In the genomic region with DNA sequence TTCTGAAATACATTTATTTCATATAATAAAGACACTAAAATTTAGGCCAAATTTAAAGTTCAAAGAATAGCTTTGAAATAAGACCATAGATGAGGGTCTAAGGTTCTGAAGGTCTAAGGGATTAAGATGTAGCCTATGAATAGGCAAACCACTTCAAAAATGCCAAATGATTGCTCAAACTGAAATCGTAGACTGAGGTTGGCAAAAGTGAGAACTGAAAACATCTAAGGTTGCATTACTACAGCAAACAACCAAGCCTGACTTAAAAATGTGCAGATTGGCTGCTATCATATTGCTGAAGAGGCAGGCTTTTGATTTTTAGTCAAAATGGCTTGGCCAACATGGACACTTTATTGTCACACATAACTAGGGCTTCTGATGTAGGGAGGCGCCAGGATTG, we compare ENCODE assay signal across 14 cellular contexts. TPM values are rescaled to one million over a fixed set of nuclear protein-coding genes. Genes with fewer than 3 reads are reported as not detected.
DNase-seq lines count a peak whose midpoint lies in the region; ATAC-seq and TF ChIP-seq lines count a peak whose summit lies in the region.
"Had no signal": no experiment of that assay in that cellular context is flagged by ENCODE, and none has a peak within 500 bp of the region (broad histone marks: within the 10 kb centered on the region; RNA-seq: fewer than 3 reads in every experiment).

No MANE protein-coding gene starts in this region.

- no peak overlapping the region for H3K4me3 ChIP-seq in OCI-LY7 (ENCODE audit: low read depth, low read length, poor library complexity, severe bottlenecking)
- H3K4me3 ChIP-seq in CD8-positive, alpha-beta T cell (ENCODE audit: low read depth, low read length): no peak overlapping the region

- H3K4me1 ChIP-seq in OCI-LY7 (ENCODE audit: insufficient read depth, low read length, poor library complexity, severe bottlenecking): no peaks in the 10 kb centered on the region
- no peaks in the 10 kb centered on the region for H3K4me1 ChIP-seq in CD8-positive, alpha-beta T cell (ENCODE audit: insufficient read depth, low read length)

- H4K20me1 ChIP-seq in OCI-LY7 (ENCODE audit: insufficient read depth, low read length): no peaks in the 10 kb centered on the region

- CTCF ChIA-PET in activated CD8-positive, alpha-beta T cell treated with anti-CD3 and anti-CD28 coated beads, Interleukin-2, amount 10 ng/mL, durations not matched to agents 7 days and 5 days (lab: Charles Lee): interaction anchor here (1.1 to 2.8 kb wide), 5 partner anchors 13 to 194 kb away, joined by 3 to 11 read pairs (median 4); no protein-coding TSS in a partner anchor
- CTCF ChIA-PET in OCI-LY7 (lab: Charles Lee; ENCODE audit: unreplicated experiment): no interaction called here
- CTCF ChIA-PET in CD8-positive, alpha-beta T cell (lab: Charles Lee): interaction anchor here (1.7 kb wide), 1 partner anchor 78 kb away, joined by 6 read pairs; no protein-coding TSS in a partner anchor

- H2AFZ ChIP-seq in OCI-LY7 (ENCODE audit: low read length): no peak overlapping the region

- POLR2A ChIA-PET in activated CD8-positive, alpha-beta T cell treated with anti-CD3 and anti-CD28 coated beads, Interleukin-2, amount 10 ng/mL, durations not matched to agents 7 days and 5 days (lab: Charles Lee): no interaction called here
- POLR2A ChIA-PET in OCI-LY7 (lab: Charles Lee): no interaction called here
- POLR2A ChIA-PET in CD8-positive, alpha-beta T cell (lab: Charles Lee): no interaction called here

- H3K4me3 Mint-ChIP-seq in activated CD8-positive, alpha-beta T cell treated with anti-CD3 and anti-CD28 coated beads, Interleukin-2, amount 10 ng/mL, durations not matched to agents 7 days and 5 days: no peak overlapping the region
- H3K4me3 Mint-ChIP-seq in CD8-positive, alpha-beta T cell: no peak overlapping the region
- H3K4me3 Mint-ChIP-seq: naive thymus-derived CD8-positive, alpha-beta T cell had no signal

- no peaks in the 10 kb centered on the region for H3K27me3 ChIP-seq in CD8-positive, alpha-beta T cell (ENCODE audit: insufficient read depth, low read length)

- DNase-seq in activated CD8-positive, alpha-beta T cell treated with anti-CD3 and anti-CD28 coated beads, Interleukin-2, amount 10 ng/mL, durations not matched to agents 7 days and 5 days: no peak
- DNase-seq in OCI-LY7 (ENCODE audit: low spot score) (no peak), NCI-H1048 (lab: John Stamatoyannopoulos, UW) (no peak), epidermal melanocyte (ENCODE audit: insufficient read length, low spot score) (no peak)
- no peak for DNase-seq in CD8-positive, alpha-beta T cell
- DNase-seq: activated T-cell treated with anti-CD3 and anti-CD28 coated beads, Interleukin-2, amount 50 U/mL, for 48 hours; central memory CD4-positive, alpha-beta T cell; COR-L47; naive thymus-derived CD8-positive, alpha-beta T cell; NCI-H1105 treated with DMSO at 0.1 percent for 48 hours; T1000 had no signal

- no peaks in the 10 kb centered on the region for H3K9me3 ChIP-seq in OCI-LY7 (ENCODE audit: low read length)
- H3K9me3 ChIP-seq in CD8-positive, alpha-beta T cell (ENCODE audit: low read length): no peaks in the 10 kb centered on the region

- H3K36me3 ChIP-seq in OCI-LY7 (ENCODE audit: insufficient read depth, low read length): no peaks in the 10 kb centered on the region
- no peaks in the 10 kb centered on the region for H3K36me3 ChIP-seq in CD8-positive, alpha-beta T cell (ENCODE audit: insufficient read depth, low read length)

- intact Hi-C loops in OCI-LY7 (cut with micrococcal nuclease; ENCODE audit: unreplicated experiment): no loop called here
- intact Hi-C loops in CD8-positive, alpha-beta T cell (cut with DNase I, micrococcal nuclease): loop anchor here in 1 of 2 experiments (2.0 to 5.0 kb wide), 4 partner anchors 17 to 956 kb away; no protein-coding TSS in a partner anchor

- H3K4me1 Mint-ChIP-seq in activated CD8-positive, alpha-beta T cell treated with anti-CD3 and anti-CD28 coated beads, Interleukin-2, amount 10 ng/mL, durations not matched to agents 7 days and 5 days (ENCODE audit: low read depth): peaks cover 30% of the 10 kb centered on the region
- H3K4me1 Mint-ChIP-seq in CD8-positive, alpha-beta T cell (ENCODE audit: low read depth): peaks cover 11% of the 10 kb centered on the region

- no peak overlapping the region for H3K27ac ChIP-seq in OCI-LY7 (ENCODE audit: low read depth, low read length, poor library complexity, severe bottlenecking)
- no peak overlapping the region for H3K27ac ChIP-seq in CD8-positive, alpha-beta T cell (ENCODE audit: low read depth, low read length)

- no peaks in the 10 kb centered on the region for H3K79me2 ChIP-seq in OCI-LY7 (ENCODE audit: insufficient read depth, low read depth, low read length)

- TF ChIP-seq CTCF in OCI-LY7 (conservative IDR thresholded peaks at IDR 0.05; ENCODE audit: low read length): no peak
- TF ChIP-seq CTCF in CD8-positive, alpha-beta T cell (IDR thresholded peaks at IDR 0.05): no peak

- ATAC-seq in GM18867 (IDR thresholded peaks at IDR 0.05; ENCODE audit: unreplicated experiment) (peak; percentile 92), GM21423 (IDR thresholded peaks at IDR 0.05; ENCODE audit: unreplicated experiment) (peak; percentile 67), HG03095 (IDR thresholded peaks at IDR 0.05; ENCODE audit: unreplicated experiment) (peak; percentile 66)
- peak; percentile 36 for ATAC-seq in activated CD8-positive, alpha-beta T cell treated with anti-CD3 and anti-CD28 coated beads, Interleukin-2, amount 10 ng/mL, durations not matched to agents 7 days and 5 days
- no peak for ATAC-seq in CD8-positive, alpha-beta T cell
- ATAC-seq: naive thymus-derived CD8-positive, alpha-beta T cell had no signal

- H3K27ac Mint-ChIP-seq in activated CD8-positive, alpha-beta T cell treated with anti-CD3 and anti-CD28 coated beads, Interleukin-2, amount 10 ng/mL, durations not matched to agents 7 days and 5 days: no peak overlapping the region
- H3K27ac Mint-ChIP-seq in CD8-positive, alpha-beta T cell: no peak overlapping the region

- H3K9me3 Mint-ChIP-seq in activated CD8-positive, alpha-beta T cell treated with anti-CD3 and anti-CD28 coated beads, Interleukin-2, amount 10 ng/mL, durations not matched to agents 7 days and 5 days (ENCODE audit: insufficient read depth): no peaks in the 10 kb centered on the region
- H3K9me3 Mint-ChIP-seq in CD8-positive, alpha-beta T cell: no peaks in the 10 kb centered on the region
- H3K9me3 Mint-ChIP-seq: naive thymus-derived CD8-positive, alpha-beta T cell had no signal

- H3K36me3 Mint-ChIP-seq in activated CD8-positive, alpha-beta T cell treated with anti-CD3 and anti-CD28 coated beads, Interleukin-2, amount 10 ng/mL, durations not matched to agents 7 days and 5 days (ENCODE audit: low read depth): no peaks in the 10 kb centered on the region
- no peaks in the 10 kb centered on the region for H3K36me3 Mint-ChIP-seq in CD8-positive, alpha-beta T cell
- H3K36me3 Mint-ChIP-seq: naive thymus-derived CD8-positive, alpha-beta T cell had no signal

- no peaks in the 10 kb centered on the region for H3K9me2 ChIP-seq in OCI-LY7 (ENCODE audit: insufficient read depth, low read length)

- H3K27me3 Mint-ChIP-seq in activated CD8-positive, alpha-beta T cell treated with anti-CD3 and anti-CD28 coated beads, Interleukin-2, amount 10 ng/mL, durations not matched to agents 7 days and 5 days (ENCODE audit: low read depth): no peaks in the 10 kb centered on the region
- no peaks in the 10 kb centered on the region for H3K27me3 Mint-ChIP-seq in CD8-positive, alpha-beta T cell (ENCODE audit: low read depth)
- H3K27me3 Mint-ChIP-seq: naive thymus-derived CD8-positive, alpha-beta T cell had no signal

- H3K4me2 ChIP-seq in OCI-LY7 (ENCODE audit: low read length): no peak overlapping the region

- no TSS peak for BruUV-seq in OCI-LY7 (replicated peaks; lab: Mats Ljungman, UMichigan)

RNA-seq across cellular contexts. Expression of gene NDNF, which starts 41.3 kb away (rescaled TPM):
- under 1 TPM in 1 of 2 experiments, not detected in 1; 0.08 TPM for total RNA-seq in activated CD8-positive, alpha-beta T cell treated with anti-CD3 and anti-CD28 coated beads, Interleukin-2, amount 10 ng/mL, durations not matched to agents 7 days and 5 days
- total RNA-seq in OCI-LY7 (2014; rRNA removed; shearing (Covaris generic)): not detected in 2 replicates
- not detected in 2 replicates for total RNA-seq in OCI-LY7 (2022)
- total RNA-seq in CD8-positive, alpha-beta T cell: not detected
- total RNA-seq: naive thymus-derived CD8-positive, alpha-beta T cell had no signal

RNA-seq across cellular contexts. Expression of gene TNIP3, which starts 50.4 kb away (rescaled TPM):
- under 1 TPM; 0.29 to 0.42 TPM for total RNA-seq in activated CD8-positive, alpha-beta T cell treated with anti-CD3 and anti-CD28 coated beads, Interleukin-2, amount 10 ng/mL, durations not matched to agents 7 days and 5 days
- 1.0 TPM in 1 of 2 replicates, not detected in the other for total RNA-seq in OCI-LY7 (2014; rRNA removed; shearing (Covaris generic))
- total RNA-seq in OCI-LY7 (2022): not detected in 2 replicates
- under 1 TPM; 0.62 to 1.00 TPM for total RNA-seq in CD8-positive, alpha-beta T cell
